8 cellular contexts compared by ENCODE assay signal in genomic region chr22:19122752-19123492, GRCh38. TPM values are rescaled to one million over a fixed set of nuclear protein-coding genes. Genes with fewer than 3 reads are reported as not detected.
DNase-seq lines count a peak whose midpoint lies in the region; ATAC-seq and TF ChIP-seq lines count a peak whose summit lies in the region.

No MANE protein-coding gene starts in this region.

- peak; percentile 39 for ATAC-seq in sciatic nerve

- peaks cover 40% of the 10 kb centered on the region for H3K4me1 Mint-ChIP-seq in activated T-helper 1 cell treated with anti-CD3 and anti-CD28 coated beads, Interleukin-12 subunit alpha, Interleukin-12 subunit beta, Interleukin-2, Interleukin-4 antibody, amounts not matched to agents 30 ng/mL and 10 ng/mL and 1 ng/mL, durations not matched to agents 14 hours and 24 hours and 36 hours (ENCODE audit: low read depth)

- no peak for TF ChIP-seq CTCF in AG10803 (conservative IDR thresholded peaks at IDR 0.05; ENCODE audit: low read length)

- H3K27me3 Mint-ChIP-seq in activated T-helper 1 cell treated with anti-CD3 and anti-CD28 coated beads, Interleukin-12 subunit alpha, Interleukin-12 subunit beta, Interleukin-2, Interleukin-4 antibody, amounts not matched to agents 30 ng/mL and 10 ng/mL and 1 ng/mL, durations not matched to agents 14 hours and 24 hours and 36 hours (ENCODE audit: insufficient read depth), result peaks cover 1% of the 10 kb centered on the region

- H3K4me3 ChIP-seq in AG10803 (ENCODE audit: low read length), result peak overlapping the region; percentile 58

- intact Hi-C loops in activated T-helper 1 cell treated with anti-CD3 and anti-CD28 coated beads, Interleukin-12 subunit alpha, Interleukin-12 subunit beta, Interleukin-2, Interleukin-4 antibody, amounts not matched to agents 30 ng/mL and 10 ng/mL and 1 ng/mL, durations not matched to agents 14 hours and 24 hours and 36 hours (cut with micrococcal nuclease), result loop anchor here (1.0 to 5.0 kb wide), 6 partner anchors 14 to 356 kb away; partner anchors contain the start of genes CDC45, ESS2, HIRA and MRPL40
- intact Hi-C loops in sciatic nerve (cut with DNase I), result no loop called here

- no peaks in the 10 kb centered on the region for H3K9me3 Mint-ChIP-seq in activated T-helper 1 cell treated with anti-CD3 and anti-CD28 coated beads, Interleukin-12 subunit alpha, Interleukin-12 subunit beta, Interleukin-2, Interleukin-4 antibody, amounts not matched to agents 30 ng/mL and 10 ng/mL and 1 ng/mL, durations not matched to agents 14 hours and 24 hours and 36 hours

- DNase-seq in AG10803 (ENCODE audit: low read depth) (no peak), HCEC 1CT (peak; percentile 7), hepatic stellate cell (ENCODE audit: low spot score) (peak; percentile 50), sciatic nerve (ENCODE audit: low spot score) (no peak), superior temporal gyrus (ENCODE audit: extremely low spot score) (no peak), globus pallidus (ENCODE audit: low spot score) (no peak), GF-D8 (lab: John Stamatoyannopoulos, UW) (no peak)
- DNase-seq in activated T-helper 1 cell treated with anti-CD3 and anti-CD28 coated beads, Interleukin-12 subunit alpha, Interleukin-12 subunit beta, Interleukin-2, Interleukin-4 antibody, amounts not matched to agents 30 ng/mL and 10 ng/mL and 1 ng/mL, durations not matched to agents 14 hours and 24 hours and 36 hours (ENCODE audit: low spot score), result no peak

- peak overlapping the region; percentile 81 for H3K4me3 Mint-ChIP-seq in activated T-helper 1 cell treated with anti-CD3 and anti-CD28 coated beads, Interleukin-12 subunit alpha, Interleukin-12 subunit beta, Interleukin-2, Interleukin-4 antibody, amounts not matched to agents 30 ng/mL and 10 ng/mL and 1 ng/mL, durations not matched to agents 14 hours and 24 hours and 36 hours

- no peak overlapping the region for H3K27ac Mint-ChIP-seq in activated T-helper 1 cell treated with anti-CD3 and anti-CD28 coated beads, Interleukin-12 subunit alpha, Interleukin-12 subunit beta, Interleukin-2, Interleukin-4 antibody, amounts not matched to agents 30 ng/mL and 10 ng/mL and 1 ng/mL, durations not matched to agents 14 hours and 24 hours and 36 hours

- H3K36me3 Mint-ChIP-seq in activated T-helper 1 cell treated with anti-CD3 and anti-CD28 coated beads, Interleukin-12 subunit alpha, Interleukin-12 subunit beta, Interleukin-2, Interleukin-4 antibody, amounts not matched to agents 30 ng/mL and 10 ng/mL and 1 ng/mL, durations not matched to agents 14 hours and 24 hours and 36 hours (ENCODE audit: low read depth), result peaks cover 5% of the 10 kb centered on the region

RNA-seq across cellular contexts. Expression of gene DGCR2, which starts 0.7 kb away (rescaled TPM):
- total RNA-seq in activated T-helper 1 cell treated with anti-CD3 and anti-CD28 coated beads, Interleukin-12 subunit alpha, Interleukin-12 subunit beta, Interleukin-2, Interleukin-4 antibody, amounts not matched to agents 30 ng/mL and 10 ng/mL and 1 ng/mL, durations not matched to agents 14 hours and 24 hours and 36 hours, result 23.2 and 24.1 TPM in 2 replicates
- total RNA-seq in sciatic nerve, result 37.2 TPM

RNA-seq across cellular contexts. Expression of gene TSSK2, which starts 8.2 kb away (rescaled TPM):
- total RNA-seq in activated T-helper 1 cell treated with anti-CD3 and anti-CD28 coated beads, Interleukin-12 subunit alpha, Interleukin-12 subunit beta, Interleukin-2, Interleukin-4 antibody, amounts not matched to agents 30 ng/mL and 10 ng/mL and 1 ng/mL, durations not matched to agents 14 hours and 24 hours and 36 hours, result not detected in 2 replicates
- total RNA-seq in sciatic nerve, result not detected

RNA-seq across cellular contexts. Expression of gene ESS2, which starts 21.5 kb away (rescaled TPM):
- 20.8 and 22.8 TPM in 2 replicates for total RNA-seq in activated T-helper 1 cell treated with anti-CD3 and anti-CD28 coated beads, Interleukin-12 subunit alpha, Interleukin-12 subunit beta, Interleukin-2, Interleukin-4 antibody, amounts not matched to agents 30 ng/mL and 10 ng/mL and 1 ng/mL, durations not matched to agents 14 hours and 24 hours and 36 hours
- 14.8 TPM for total RNA-seq in sciatic nerve

RNA-seq across cellular contexts. Expression of gene GSC2, which starts 27.2 kb away (rescaled TPM):
- 0.26 TPM in 1 of 2 replicates, not detected in the other for total RNA-seq in activated T-helper 1 cell treated with anti-CD3 and anti-CD28 coated beads, Interleukin-12 subunit alpha, Interleukin-12 subunit beta, Interleukin-2, Interleukin-4 antibody, amounts not matched to agents 30 ng/mL and 10 ng/mL and 1 ng/mL, durations not matched to agents 14 hours and 24 hours and 36 hours
- not detected for total RNA-seq in sciatic nerve

RNA-seq across cellular contexts. Expression of gene SLC25A1, which starts 55.6 kb away (rescaled TPM):
- total RNA-seq in activated T-helper 1 cell treated with anti-CD3 and anti-CD28 coated beads, Interleukin-12 subunit alpha, Interleukin-12 subunit beta, Interleukin-2, Interleukin-4 antibody, amounts not matched to agents 30 ng/mL and 10 ng/mL and 1 ng/mL, durations not matched to agents 14 hours and 24 hours and 36 hours, result 31.7 and 34.0 TPM in 2 replicates
- 54.1 TPM for total RNA-seq in sciatic nerve

Comparison
In these comparisons a context has a peak if more than half of its experiments do, and no peak if none do; other contexts are left out.
1. DNase-seq: peak in HCEC 1CT (single experiment) and hepatic stellate cell (single experiment); none in AG10803 (single experiment), activated T-helper 1 cell treated with anti-CD3 and anti-CD28 coated beads, Interleukin-12 subunit alpha, Interleukin-12 subunit beta, Interleukin-2, Interleukin-4 antibody, amounts not matched to agents 30 ng/mL and 10 ng/mL and 1 ng/mL, durations not matched to agents 14 hours and 24 hours and 36 hours (single experiment), sciatic nerve (single experiment), superior temporal gyrus (single experiment), globus pallidus (single experiment) and GF-D8 (single experiment).